ENCODE assay signal across 10 cellular contexts in the genomic region with DNA sequence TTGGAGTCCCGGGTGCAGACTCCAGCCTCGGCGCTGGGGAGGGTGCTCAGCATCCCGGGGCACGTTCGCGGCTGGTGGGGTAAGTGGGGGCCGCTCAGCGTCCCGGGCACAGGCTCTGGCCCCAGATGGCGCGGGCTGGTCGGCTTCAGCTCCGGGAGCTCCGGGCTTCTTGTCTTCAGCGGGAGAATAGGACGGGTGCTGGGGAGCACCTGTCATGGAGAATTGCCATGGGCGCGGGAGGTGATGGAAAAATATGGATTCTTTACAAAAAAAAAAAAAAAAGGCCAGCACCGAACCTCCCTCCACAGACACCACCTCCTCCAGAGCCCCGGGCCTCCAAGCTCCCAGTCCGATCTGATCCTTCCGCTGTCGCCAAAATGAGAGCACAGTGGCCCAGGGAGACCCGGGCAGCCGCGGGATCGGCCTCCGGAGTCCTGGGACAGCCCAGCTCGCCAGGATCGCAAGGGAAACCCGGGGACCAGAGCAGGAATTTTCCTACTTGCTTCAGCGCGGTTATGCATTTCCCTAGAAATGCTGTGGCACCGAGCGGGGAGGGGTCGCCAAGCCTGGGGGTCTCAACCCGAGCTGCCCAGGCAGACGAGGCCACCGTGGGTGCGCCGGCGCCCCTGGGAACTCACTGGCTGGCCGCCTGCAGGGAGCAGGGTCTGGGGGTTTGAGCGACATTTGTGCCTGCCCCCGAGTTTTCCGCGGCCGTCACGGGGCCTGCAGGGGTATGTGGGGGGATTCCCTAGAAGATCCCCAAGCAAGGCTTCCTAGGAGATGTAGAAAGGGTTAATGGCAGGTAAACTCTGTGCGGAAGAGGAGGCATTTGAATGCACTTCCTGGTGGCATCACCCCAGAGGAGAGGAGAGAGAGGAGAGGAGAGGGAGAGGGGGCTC.
DNase-seq lines count a peak whose midpoint lies in the region; ATAC-seq and TF ChIP-seq lines count a peak whose summit lies in the region.
"Had no signal": no experiment of that assay in that cellular context is flagged by ENCODE, and none has a peak within 500 bp of the region (broad histone marks: within the 10 kb centered on the region; RNA-seq: fewer than 3 reads in every experiment).

No MANE protein-coding gene starts in this region.

- DNase-seq in G401 (ENCODE audit: low spot score) (peak; percentile 76), skeletal muscle cell (ENCODE audit: low read depth) (no peak), SKM-1 (lab: John Stamatoyannopoulos, UW; ENCODE audit: unreplicated experiment) (no peak), NCI-H526 treated with DMSO at 0.1 percent for 48 hours (lab: John Stamatoyannopoulos, UW) (no peak)
- DNase-seq: activated T-cell treated with anti-CD3 and anti-CD28 coated beads, Interleukin-2, amount 50 U/mL, for 24 hours; DMS153 had no signal

- H3K27ac ChIP-seq in VCaP (peak overlapping the region; percentile 65; the same call in 1 of the 2 replicates), iPS-20b (ENCODE audit: low read length) (no peak overlapping the region)

- H3K4me3 ChIP-seq in iPS-20b (ENCODE audit: low read length): peak overlapping the region; percentile 70
- H3K4me3 ChIP-seq in skeletal muscle cell (ENCODE audit: low read depth, low read length): peak overlapping the region; percentile 48

- peaks cover 43% of the 10 kb centered on the region for H3K27me3 ChIP-seq in iPS-20b (ENCODE audit: insufficient read depth, low read length)

- H3K4me1 ChIP-seq in iPS-20b (ENCODE audit: insufficient read depth, low read length): peaks cover 3% of the 10 kb centered on the region; the same call in 1 of the 2 replicates

- peak overlapping the region; percentile 66; the same call in 1 of the 2 replicates for H3K9ac ChIP-seq in iPS-20b (ENCODE audit: low read depth, low read length)

- no peak for TF ChIP-seq CTCF in VCaP (conservative IDR thresholded peaks at IDR 0.05)

- in situ Hi-C loops in G401 (cut with HindIII; ENCODE audit: low sequenced_read_pairs): no loop called here

- H3K9me3 ChIP-seq in iPS-20b (ENCODE audit: insufficient read depth, low read depth, low read length): no peaks in the 10 kb centered on the region

- H3K36me3 ChIP-seq in iPS-20b (ENCODE audit: insufficient read depth, low read depth, low read length): no peaks in the 10 kb centered on the region

- ATAC-seq in GM18868 (IDR thresholded peaks at IDR 0.05; ENCODE audit: unreplicated experiment): no peak
- no peak for ATAC-seq in GM18502 (IDR thresholded peaks at IDR 0.05; ENCODE audit: poor library complexity, unreplicated experiment)
